8 cellular contexts compared by ENCODE assay signal in the genomic region with DNA sequence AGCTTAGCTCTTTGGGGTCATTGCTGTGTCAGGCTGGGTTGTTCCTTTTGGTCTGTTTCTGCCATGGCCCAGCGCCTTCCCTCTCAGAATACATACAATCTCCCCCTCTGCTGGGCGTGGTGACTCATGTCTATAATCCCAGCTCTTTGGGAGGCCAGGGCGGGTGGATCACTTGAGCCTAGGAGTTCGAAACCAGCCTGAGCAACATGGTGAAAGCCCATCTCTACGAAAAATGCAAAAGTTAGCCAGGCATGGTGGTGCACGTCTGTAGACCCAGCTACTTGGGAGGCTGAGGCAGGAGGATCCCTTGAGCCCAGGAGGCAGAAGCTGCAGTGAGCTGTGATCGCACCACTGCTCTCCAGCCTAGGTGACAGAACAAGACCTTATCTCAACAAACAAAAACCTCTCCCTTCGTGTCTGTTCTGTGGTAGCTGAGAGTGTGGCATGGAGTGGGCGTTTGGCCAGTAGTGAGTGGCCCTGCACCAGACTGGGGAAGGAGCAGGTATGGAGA. TPM values are rescaled to one million over a fixed set of nuclear protein-coding genes. Genes with fewer than 3 reads are reported as not detected.
DNase-seq lines count a peak whose midpoint lies in the region; ATAC-seq and TF ChIP-seq lines count a peak whose summit lies in the region.

No MANE protein-coding gene starts in this region.

- no peaks in the 10 kb centered on the region for H3K9me3 ChIP-seq in CD4-positive, alpha-beta T cell (ENCODE audit: control insufficient read depth, low read length)

- H3K4me3 Mint-ChIP-seq in CD4-positive, alpha-beta T cell: no peak overlapping the region
- no peak overlapping the region for H3K4me3 Mint-ChIP-seq in T-cell

- H3K36me3 Mint-ChIP-seq in CD4-positive, alpha-beta T cell (ENCODE audit: low read depth): peaks cover 77% of the 10 kb centered on the region
- H3K36me3 Mint-ChIP-seq in T-cell: peaks cover 45% of the 10 kb centered on the region

- no peaks in the 10 kb centered on the region for H3K9me3 Mint-ChIP-seq in CD4-positive, alpha-beta T cell
- no peaks in the 10 kb centered on the region for H3K9me3 Mint-ChIP-seq in T-cell

- H3K4me1 Mint-ChIP-seq in CD4-positive, alpha-beta T cell (ENCODE audit: low read depth): peaks cover 7% of the 10 kb centered on the region
- peaks cover 11 to 20% (median 14%) of the 10 kb centered on the region in 3 donors for H3K4me1 Mint-ChIP-seq in T-cell

- no peaks in the 10 kb centered on the region for H3K27me3 ChIP-seq in CD4-positive, alpha-beta T cell (ENCODE audit: control insufficient read depth, insufficient read depth, low read length)

- no peak for TF ChIP-seq CTCF in CD4-positive, alpha-beta T cell (IDR thresholded peaks at IDR 0.05)
- TF ChIP-seq CTCF in GM20000 (IDR thresholded peaks at IDR 0.05; ENCODE audit: extremely low read depth, missing control alignments): peak; percentile 11

- H3K27me3 Mint-ChIP-seq in CD4-positive, alpha-beta T cell: no peaks in the 10 kb centered on the region
- H3K27me3 Mint-ChIP-seq in T-cell: no peaks in the 10 kb centered on the region

- no peak for DNase-seq in CD4-positive, alpha-beta T cell
- no peak for DNase-seq in GM20000 (ENCODE audit: low spot score)
- DNase-seq in T-cell: no peak
- DNase-seq in iris pigment epithelial cell (ENCODE audit: low read depth): peak; percentile 51
- DNase-seq in iPS-NIHi7 (ENCODE audit: extremely low spot score): no peak
- no peak for DNase-seq in DMS153 treated with DMSO at 0.1 percent for 48 hours (lab: John Stamatoyannopoulos, UW; ENCODE audit: unreplicated experiment)
- DNase-seq in SK-N-DZ (ENCODE audit: low spot score): no peak
- DNase-seq in NCI-H2081 treated with DMSO at 0.1 percent for 48 hours (lab: John Stamatoyannopoulos, UW): no peak

- ATAC-seq in CD4-positive, alpha-beta T cell (ENCODE audit: poor library complexity): no peak
- peak in 1 of 4 experiments; percentile 4 for ATAC-seq in T-cell (replicated peaks in 1 of 4)

- intact Hi-C loops in CD4-positive, alpha-beta T cell (cut with DNase I, micrococcal nuclease): loop anchor here (1.0 kb wide), 2 partner anchors 37 to 61 kb away; no protein-coding TSS in a partner anchor

- H3K27ac ChIP-seq in CD4-positive, alpha-beta T cell (ENCODE audit: low read depth, low read length): peak overlapping the region; percentile 80

- peak overlapping the region; percentile 90 for H3K27ac Mint-ChIP-seq in CD4-positive, alpha-beta T cell
- H3K27ac Mint-ChIP-seq in T-cell: peak overlapping the region; percentile 80 to 86

- CTCF ChIA-PET in CD4-positive, alpha-beta T cell (lab: Charles Lee): interaction anchor here (1.0 to 5.2 kb wide), 15 partner anchors 15 to 431 kb away, joined by 3 to 54 read pairs (median 5); a partner anchor contains a TSS
- CTCF ChIA-PET in T-cell (lab: Charles Lee): interaction anchor here (0.5 to 1.4 kb wide), 7 partner anchors 37 to 362 kb away, joined by 3 to 9 read pairs (median 4); a partner anchor contains a TSS

- POLR2A ChIA-PET in CD4-positive, alpha-beta T cell (lab: Charles Lee): interaction anchor here (0.8 to 2.6 kb wide), 4 partner anchors 39 to 106 kb away, joined by 3 to 12 read pairs (median 6); a partner anchor contains a TSS
- POLR2A ChIA-PET in T-cell (lab: Charles Lee): interaction anchor here in 1 of 2 donors (0.6 kb wide), 1 partner anchor 179 kb away, joined by 6 read pairs; no protein-coding TSS in a partner anchor

RNA-seq across cellular contexts. Expression of a gene that starts 35.7 kb away (rescaled TPM):
- 10 to 100 TPM; 28.6 to 30.0 TPM for total RNA-seq in CD4-positive, alpha-beta T cell
- 10 to 100 TPM; 36.9 to 52.9 (median 43.9) TPM for total RNA-seq in T-cell
- 23.3 and 28.5 TPM in 2 replicates for polyA plus RNA-seq in SK-N-DZ (2014; cell fraction: cytosol; rRNA removed)
- 47.1 and 57.3 TPM in 2 replicates for polyA plus RNA-seq in SK-N-DZ (2014; cell fraction: nucleus; rRNA removed)

RNA-seq across cellular contexts. Expression of a gene that starts 46.7 kb away (rescaled TPM):
- 10 to 100 TPM; 27.4 to 29.4 TPM for total RNA-seq in CD4-positive, alpha-beta T cell
- 10 to 100 TPM; 60.7 to 98.8 (median 95.2) TPM for total RNA-seq in T-cell
- polyA plus RNA-seq in SK-N-DZ (2014; cell fraction: cytosol; rRNA removed): 87.5 and 106 TPM in 2 replicates
- polyA plus RNA-seq in SK-N-DZ (2014; cell fraction: nucleus; rRNA removed): 43.1 and 43.3 TPM in 2 replicates

RNA-seq across cellular contexts. Expression of a gene that starts 56.2 kb away (rescaled TPM):
- total RNA-seq in CD4-positive, alpha-beta T cell: 1 to 10 TPM; 4.1 to 6.2 TPM
- 1 to 10 TPM; 1.9 to 9.9 (median 2.7) TPM for total RNA-seq in T-cell
- 9.1 and 13.5 TPM in 2 replicates for polyA plus RNA-seq in SK-N-DZ (2014; cell fraction: cytosol; rRNA removed)
- polyA plus RNA-seq in SK-N-DZ (2014; cell fraction: nucleus; rRNA removed): 9.0 and 14.4 TPM in 2 replicates
